8 cellular contexts compared by ENCODE assay signal in genomic region chr9:78201158-78201777, GRCh38. TPM values are rescaled to one million over a fixed set of nuclear protein-coding genes. Genes with fewer than 3 reads are reported as not detected.
DNase-seq lines count a peak whose midpoint lies in the region; ATAC-seq and TF ChIP-seq lines count a peak whose summit lies in the region.
"Not testable (repeated sequence)": the region's sequence is repeated elsewhere in the genome, so short reads cannot be mapped to it uniquely, and the experiment has no call there.

No MANE protein-coding gene starts in this region.

- peak; percentile 85 for ATAC-seq in CD8-positive, alpha-beta T cell
- ATAC-seq in GM19455 (IDR thresholded peaks at IDR 0.05; ENCODE audit: unreplicated experiment) (peak; percentile 84), HG03354 (IDR thresholded peaks at IDR 0.05; ENCODE audit: poor library complexity, severe bottlenecking, unreplicated experiment) (peak; percentile 57), left colon (peak; percentile 37)
- peak; percentile 80 for ATAC-seq in activated CD4-positive, alpha-beta T cell treated with anti-CD3 and anti-CD28 coated beads for 36 hours

- CTCF ChIA-PET in CD8-positive, alpha-beta T cell (lab: Charles Lee): interaction anchor here (1.4 to 1.8 kb wide), 2 partner anchors 9 to 13 kb away, joined by 3 to 7 read pairs; no protein-coding TSS in a partner anchor
- CTCF ChIA-PET in activated CD4-positive, alpha-beta T cell treated with anti-CD3 and anti-CD28 coated beads for 36 hours (lab: Charles Lee): interaction anchor here (0.8 to 1.1 kb wide), 5 partner anchors 10 to 168 kb away, joined by 3 to 4 read pairs (median 3); no protein-coding TSS in a partner anchor

- H3K27ac ChIP-seq in CD8-positive, alpha-beta T cell (ENCODE audit: low read depth, low read length): not testable (repeated sequence)

- TF ChIP-seq CTCF in CD8-positive, alpha-beta T cell (IDR thresholded peaks at IDR 0.05): not testable (repeated sequence)

- DNase-seq in CD8-positive, alpha-beta T cell: peak; percentile 38 to 86 (median 60)
- peak; percentile 6 for DNase-seq in NCI-H524 treated with DMSO at 0.1 percent for 48 hours (lab: John Stamatoyannopoulos, UW)
- DNase-seq in activated CD4-positive, alpha-beta T cell treated with anti-CD3 and anti-CD28 coated beads for 36 hours: peak; percentile 79
- peak; percentile 30 to 64 for DNase-seq in left colon
- DNase-seq in stimulated activated CD4-positive, alpha-beta T cell treated with anti-CD3 and anti-CD28 coated beads, TNF-alpha, amount 100 ng/mL, for 4 hours (ENCODE audit: low read depth in 3 of 3): peak; percentile 5 to 30 (median 30)

- peak overlapping the region; percentile 53 for H3K4me3 Mint-ChIP-seq in CD8-positive, alpha-beta T cell
- H3K4me3 Mint-ChIP-seq in activated CD4-positive, alpha-beta T cell treated with anti-CD3 and anti-CD28 coated beads for 36 hours: peak overlapping the region; percentile 39
- H3K4me3 Mint-ChIP-seq in activated naive CD4-positive, alpha-beta T cell treated with anti-CD3 and anti-CD28 coated beads, Interleukin-2, amount 50 U/mL, for 24 hours: peak overlapping the region; percentile 40

- not testable (repeated sequence) for H3K36me3 ChIP-seq in CD8-positive, alpha-beta T cell (ENCODE audit: insufficient read depth, low read length)

- peak overlapping the region; percentile 36 for H3K4me3 ChIP-seq in CD8-positive, alpha-beta T cell (ENCODE audit: low read depth, low read length)

- not testable (repeated sequence) for H3K27me3 ChIP-seq in CD8-positive, alpha-beta T cell (ENCODE audit: insufficient read depth, low read length)

- intact Hi-C loops in CD8-positive, alpha-beta T cell (cut with DNase I, micrococcal nuclease); activated CD4-positive, alpha-beta T cell treated with anti-CD3 and anti-CD28 coated beads for 36 hours (cut with DNase I, micrococcal nuclease); left colon (cut with DNase I, micrococcal nuclease): not testable (repeated sequence)

- peaks cover 49% of the 10 kb centered on the region for H3K9me3 Mint-ChIP-seq in CD8-positive, alpha-beta T cell
- peaks cover 39% of the 10 kb centered on the region for H3K9me3 Mint-ChIP-seq in activated CD4-positive, alpha-beta T cell treated with anti-CD3 and anti-CD28 coated beads for 36 hours (ENCODE audit: low read depth)
- peaks cover 38% of the 10 kb centered on the region for H3K9me3 Mint-ChIP-seq in activated naive CD4-positive, alpha-beta T cell treated with anti-CD3 and anti-CD28 coated beads, Interleukin-2, amount 50 U/mL, for 24 hours

- peak overlapping the region; percentile 90 for H3K27ac Mint-ChIP-seq in CD8-positive, alpha-beta T cell
- H3K27ac Mint-ChIP-seq in activated CD4-positive, alpha-beta T cell treated with anti-CD3 and anti-CD28 coated beads for 36 hours: peak overlapping the region; percentile 11
- peak overlapping the region; percentile 30 for H3K27ac Mint-ChIP-seq in activated naive CD4-positive, alpha-beta T cell treated with anti-CD3 and anti-CD28 coated beads, Interleukin-2, amount 50 U/mL, for 24 hours

- H3K4me1 ChIP-seq in CD8-positive, alpha-beta T cell (ENCODE audit: insufficient read depth, low read length): peaks cover 25% of the 10 kb centered on the region

- H3K4me1 Mint-ChIP-seq in CD8-positive, alpha-beta T cell (ENCODE audit: low read depth): peaks cover 30% of the 10 kb centered on the region
- peaks cover 23% of the 10 kb centered on the region for H3K4me1 Mint-ChIP-seq in activated CD4-positive, alpha-beta T cell treated with anti-CD3 and anti-CD28 coated beads for 36 hours
- H3K4me1 Mint-ChIP-seq in activated naive CD4-positive, alpha-beta T cell treated with anti-CD3 and anti-CD28 coated beads, Interleukin-2, amount 50 U/mL, for 24 hours: peaks cover 40% of the 10 kb centered on the region

- POLR2A ChIA-PET in CD8-positive, alpha-beta T cell (lab: Charles Lee): interaction anchor here (0.9 to 3.8 kb wide), 3 partner anchors 9 to 109 kb away, joined by 3 to 17 read pairs (median 3); no protein-coding TSS in a partner anchor
- POLR2A ChIA-PET in activated CD4-positive, alpha-beta T cell treated with anti-CD3 and anti-CD28 coated beads for 36 hours (lab: Charles Lee): interaction anchor here (0.6 kb wide), 1 partner anchor 20 kb away, joined by 3 read pairs; no protein-coding TSS in a partner anchor

- not testable (repeated sequence) for H3K9me3 ChIP-seq in CD8-positive, alpha-beta T cell (ENCODE audit: low read length)

- peaks cover 50% of the 10 kb centered on the region for H3K36me3 Mint-ChIP-seq in CD8-positive, alpha-beta T cell
- peaks cover 26% of the 10 kb centered on the region for H3K36me3 Mint-ChIP-seq in activated CD4-positive, alpha-beta T cell treated with anti-CD3 and anti-CD28 coated beads for 36 hours (ENCODE audit: low read depth)
- peaks cover 47% of the 10 kb centered on the region for H3K36me3 Mint-ChIP-seq in activated naive CD4-positive, alpha-beta T cell treated with anti-CD3 and anti-CD28 coated beads, Interleukin-2, amount 50 U/mL, for 24 hours

- H3K27me3 Mint-ChIP-seq in CD8-positive, alpha-beta T cell (ENCODE audit: low read depth); activated CD4-positive, alpha-beta T cell treated with anti-CD3 and anti-CD28 coated beads for 36 hours; activated naive CD4-positive, alpha-beta T cell treated with anti-CD3 and anti-CD28 coated beads, Interleukin-2, amount 50 U/mL, for 24 hours: not testable (repeated sequence)

RNA-seq across cellular contexts. Expression of gene CEP78, which starts 34.6 kb away (rescaled TPM):
- total RNA-seq in CD8-positive, alpha-beta T cell: 10 to 100 TPM; 17.7 to 18.5 TPM
- 10 to 100 TPM; 35.0 to 39.2 TPM for total RNA-seq in activated CD4-positive, alpha-beta T cell treated with anti-CD3 and anti-CD28 coated beads for 36 hours
- 10 to 100 TPM in 1 of 2 donors, 1 to 10 TPM in 1; 7.9 to 11.1 TPM for total RNA-seq in left colon

Comparison
In these comparisons a context has a peak if more than half of its experiments do, and no peak if none do; other contexts are left out.
1. DNase-seq: peak in every context shown above with its lines; median percentile 79 in activated CD4-positive, alpha-beta T cell treated with anti-CD3 and anti-CD28 coated beads for 36 hours; 60 in CD8-positive, alpha-beta T cell; 47 in left colon; 30 in stimulated activated CD4-positive, alpha-beta T cell treated with anti-CD3 and anti-CD28 coated beads, TNF-alpha, amount 100 ng/mL, for 4 hours; 6 in NCI-H524 treated with DMSO at 0.1 percent for 48 hours.
2. H3K27ac Mint-ChIP-seq: peak in every context shown above with its lines; median percentile 90 in CD8-positive, alpha-beta T cell; 30 in activated naive CD4-positive, alpha-beta T cell treated with anti-CD3 and anti-CD28 coated beads, Interleukin-2, amount 50 U/mL, for 24 hours; 11 in activated CD4-positive, alpha-beta T cell treated with anti-CD3 and anti-CD28 coated beads for 36 hours.